12 cellular contexts compared by ENCODE assay signal in genomic region chr14:52355016-52355430, GRCh38. TPM values are rescaled to one million over a fixed set of nuclear protein-coding genes. Genes with fewer than 3 reads are reported as not detected.
DNase-seq lines count a peak whose midpoint lies in the region; ATAC-seq, FAIRE-seq and TF ChIP-seq lines count a peak whose summit lies in the region.
"Had no signal": no experiment of that assay in that cellular context is flagged by ENCODE, and none has a peak within 500 bp of the region (broad histone marks: within the 10 kb centered on the region; RNA-seq: fewer than 3 reads in every experiment).

No MANE protein-coding gene starts in this region.

- H3K27me3 ChIP-seq in left lung (peaks cover 0 to 36% of the 10 kb centered on the region in 2 donors), small intestine (ENCODE audit: control insufficient read depth in 2 of 2, insufficient read depth in 2 of 2, low read length in 2 of 2) (no peaks in the 10 kb centered on the region)

- no peak for TF ChIP-seq CTCF in left lung (IDR thresholded peaks at IDR 0.05)

- in situ Hi-C loops in ACHN (cut with HindIII; ENCODE audit: low pct_ligation_motif_present, low pct_unique_long_range_greater_than_20kb, low sequenced_read_pairs), result no loop called here

- H3K4me1 Mint-ChIP-seq in activated naive CD8-positive, alpha-beta T cell treated with anti-CD3 and anti-CD28 coated beads, Interleukin-2, amount 50 U/mL, for 24 hours, result peaks cover 60% of the 10 kb centered on the region

- H3K9me3 ChIP-seq in left lung, result no peaks in the 10 kb centered on the region
- no peaks in the 10 kb centered on the region for H3K9me3 ChIP-seq in small intestine (ENCODE audit: control insufficient read depth, low read depth)

- H3K27ac ChIP-seq in left lung, result peak overlapping the region in 1 of 2 donors; percentile 30
- H3K27ac ChIP-seq in small intestine (ENCODE audit: low read depth in 1 of 2, low read length in 1 of 2), result peak overlapping the region in 1 of 2 donors; percentile 50
- H3K27ac ChIP-seq: KMS-11 had no signal

- H3K4me1 ChIP-seq in left lung, result peaks cover 19 to 26% of the 10 kb centered on the region in 2 donors
- peaks cover 0 to 2% of the 10 kb centered on the region in 2 donors for H3K4me1 ChIP-seq in small intestine (ENCODE audit: control insufficient read depth in 2 of 2, insufficient read depth in 1 of 2, low read depth in 1 of 2, low read length in 1 of 2)

- peak overlapping the region; percentile 52 for H3K27ac Mint-ChIP-seq in activated naive CD8-positive, alpha-beta T cell treated with anti-CD3 and anti-CD28 coated beads, Interleukin-2, amount 50 U/mL, for 24 hours
- H3K27ac Mint-ChIP-seq: progenitor cell of endocrine pancreas had no signal

- intact Hi-C loops in left lung (cut with DNase I), result no loop called here

- peaks cover 9% of the 10 kb centered on the region for H3K9me3 Mint-ChIP-seq in activated naive CD8-positive, alpha-beta T cell treated with anti-CD3 and anti-CD28 coated beads, Interleukin-2, amount 50 U/mL, for 24 hours

- H3K36me3 Mint-ChIP-seq in activated naive CD8-positive, alpha-beta T cell treated with anti-CD3 and anti-CD28 coated beads, Interleukin-2, amount 50 U/mL, for 24 hours (ENCODE audit: low read depth), result peaks cover 2% of the 10 kb centered on the region

- ATAC-seq in activated naive CD8-positive, alpha-beta T cell treated with anti-CD3 and anti-CD28 coated beads, Interleukin-2, amount 50 U/mL, for 24 hours, result no peak
- peak; percentile 47 for ATAC-seq in left lung
- no peak for ATAC-seq in HG03196 (IDR thresholded peaks at IDR 0.05; ENCODE audit: unreplicated experiment)
- ATAC-seq in GM19023 (IDR thresholded peaks at IDR 0.05; ENCODE audit: unreplicated experiment), result no peak

- no peak for FAIRE-seq in small intestine (lab: Jason Lieb, UNC)
- FAIRE-seq: TTC549 had no signal

- H3K4me3 ChIP-seq in left lung (no peak overlapping the region), small intestine (ENCODE audit: low read depth in 1 of 2, low read length in 2 of 2) (no peak overlapping the region)

- no peak overlapping the region for H3K4me3 Mint-ChIP-seq in activated naive CD8-positive, alpha-beta T cell treated with anti-CD3 and anti-CD28 coated beads, Interleukin-2, amount 50 U/mL, for 24 hours

- 31 to 35% (median 31%) methylated on average over 2 of the region's 2 CpGs for WGBS in small intestine, 3 donors

- H3K27me3 Mint-ChIP-seq in activated naive CD8-positive, alpha-beta T cell treated with anti-CD3 and anti-CD28 coated beads, Interleukin-2, amount 50 U/mL, for 24 hours, result no peaks in the 10 kb centered on the region
- H3K27me3 Mint-ChIP-seq: progenitor cell of endocrine pancreas had no signal

- H3K36me3 ChIP-seq in left lung, result no peaks in the 10 kb centered on the region
- no peaks in the 10 kb centered on the region for H3K36me3 ChIP-seq in small intestine (ENCODE audit: control insufficient read depth in 2 of 2, insufficient read depth in 2 of 2, low read length in 2 of 2)

- DNase-seq in ACHN (peak; percentile 74), HT1080 (ENCODE audit: low read depth) (peak; percentile 95), left lung (no peak), D341Med (ENCODE audit: low spot score) (no peak), small intestine (no peak)
- DNase-seq in activated naive CD8-positive, alpha-beta T cell treated with anti-CD3 and anti-CD28 coated beads, Interleukin-2, amount 50 U/mL, for 24 hours, result no peak
- DNase-seq: DMS153 had no signal

RNA-seq across cellular contexts. Expression of gene PTGER2, which starts 40.9 kb away (rescaled TPM):
- total RNA-seq in HT1080 (2014; rRNA removed; shearing (Covaris generic)), result not detected in 2 replicates
- polyA plus RNA-seq in HT1080 (2015; cell fraction: cytosol; rRNA removed), result not detected in 2 replicates
- not detected in 2 replicates for polyA plus RNA-seq in HT1080 (2015; cell fraction: nucleus; rRNA removed)
- total RNA-seq in left lung, result 10 to 100 TPM in 1 of 2 donors, 1 to 10 TPM in 1; 8.9 to 19.2 TPM
- polyA plus RNA-seq in small intestine, result 1 to 10 TPM in 2 of 3 donors, under 1 TPM in 1; 0.45 to 5.1 (median 2.3) TPM

Comparison
In these comparisons a context has a peak if more than half of its experiments do, and no peak if none do; other contexts are left out.
1. DNase-seq: peak in ACHN (single experiment) and HT1080 (single experiment); none in activated naive CD8-positive, alpha-beta T cell treated with anti-CD3 and anti-CD28 coated beads, Interleukin-2, amount 50 U/mL, for 24 hours (single experiment), left lung (0 of 2), D341Med (single experiment) and small intestine (single experiment).